ENCODE assay signal across 10 cellular contexts in the genomic region with DNA sequence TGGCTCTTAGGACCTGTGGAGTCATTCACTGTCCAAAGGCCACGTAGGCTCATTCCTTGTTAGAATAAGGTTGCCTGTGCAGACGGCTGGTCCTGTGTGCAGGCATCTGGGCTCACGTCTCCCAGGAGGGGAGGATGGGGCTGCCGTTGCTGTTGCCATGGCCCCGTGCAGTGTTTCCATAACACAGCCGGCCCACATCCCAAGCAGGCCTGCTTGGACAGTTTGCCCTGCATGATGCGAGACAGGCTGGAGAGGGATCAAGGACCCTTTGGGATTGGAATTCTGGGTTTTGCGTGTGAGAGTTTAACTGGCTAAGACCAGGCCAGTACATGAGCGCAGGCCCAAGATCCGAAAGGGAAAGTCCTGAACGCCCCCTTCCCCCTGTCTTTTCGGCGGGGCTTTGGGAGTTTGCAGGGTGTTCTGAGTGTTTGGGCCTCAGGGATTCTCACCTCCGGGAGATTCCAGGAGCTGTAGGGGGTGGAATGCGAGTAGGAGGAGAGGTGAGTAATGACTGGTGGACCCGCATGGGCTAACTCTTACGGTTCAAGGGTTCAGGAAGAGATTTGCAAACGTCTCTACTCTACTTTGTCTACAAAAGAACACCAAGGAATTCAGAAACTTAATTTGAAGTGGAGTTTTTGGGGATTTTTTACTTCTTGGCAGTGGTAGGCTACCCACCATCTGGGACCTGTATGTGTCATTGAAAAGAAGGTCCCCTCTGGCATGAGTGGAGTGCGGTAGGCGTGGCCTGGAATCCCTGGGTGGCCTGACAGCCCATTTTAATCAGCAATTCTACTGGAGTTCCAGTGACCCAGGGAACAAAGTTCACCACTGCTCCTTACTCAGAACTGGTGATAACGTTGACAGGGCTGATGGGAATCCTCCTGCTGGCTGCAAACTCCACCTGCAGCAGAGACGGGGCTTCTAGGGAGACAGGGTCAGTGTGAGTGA.
DNase-seq lines count a peak whose midpoint lies in the region; ATAC-seq lines count a peak whose summit lies in the region.
"Had no signal": no experiment of that assay in that cellular context is flagged by ENCODE, and none has a peak within 500 bp of the region (broad histone marks: within the 10 kb centered on the region; RNA-seq: fewer than 3 reads in every experiment).

No MANE protein-coding gene starts in this region.

- ATAC-seq in HG02759 (IDR thresholded peaks at IDR 0.05; ENCODE audit: unreplicated experiment): no peak
- ATAC-seq: T-cell had no signal

- no peaks in the 10 kb centered on the region for H3K27me3 ChIP-seq in muscle layer of colon (ENCODE audit: control insufficient read depth in 1 of 2, insufficient read depth in 2 of 2, low read length in 2 of 2)

- no peaks in the 10 kb centered on the region for H3K9me3 ChIP-seq in muscle layer of colon (ENCODE audit: low read length)

- H3K27ac ChIP-seq in muscle layer of colon (ENCODE audit: low read depth, low read length): peak overlapping the region; percentile 83
- H3K27ac ChIP-seq in urinary bladder (ENCODE audit: low read depth): peak overlapping the region; percentile 79

- intact Hi-C loops in cardiac septum (cut with DNase I): no loop called here

- H3K4me1 ChIP-seq in muscle layer of colon (ENCODE audit: insufficient read depth, low read length) (peaks cover 51% of the 10 kb centered on the region), urinary bladder (ENCODE audit: insufficient read depth) (no peaks in the 10 kb centered on the region)

- H3K4me3 ChIP-seq in muscle layer of colon (ENCODE audit: low read depth in 1 of 2, low read length in 2 of 2): peak overlapping the region; percentile 10 to 37
- no peak overlapping the region for H3K4me3 ChIP-seq in urinary bladder (ENCODE audit: low read depth, low read length)

- 28% methylated on average over 22 of the region's 22 CpGs for WGBS in urinary bladder

- H3K9ac ChIP-seq in muscle layer of colon (ENCODE audit: low read length): peak overlapping the region; percentile 69

- H3K36me3 ChIP-seq in muscle layer of colon (ENCODE audit: insufficient read depth, low read length): no peaks in the 10 kb centered on the region
- no peaks in the 10 kb centered on the region for H3K36me3 ChIP-seq in urinary bladder (ENCODE audit: insufficient read depth)

- DNase-seq in T1000 (lab: John Stamatoyannopoulos, UW) (peak; percentile 52), cardiac septum (ENCODE audit: low spot score) (peak; percentile 72), KG1 (lab: John Stamatoyannopoulos, UW) (no peak), NCI-H146 (lab: John Stamatoyannopoulos, UW) (no peak)
- DNase-seq: DMS79 treated with DMSO at 0.1 percent for 48 hours, NCI-H345, T-cell had no signal

Comparison
In these comparisons a context has a peak if more than half of its experiments do, and no peak if none do; other contexts are left out.
1. DNase-seq: peak in T1000 (single experiment) and cardiac septum (single experiment); none in KG1 (single experiment) and NCI-H146 (single experiment).